In the genomic region with DNA sequence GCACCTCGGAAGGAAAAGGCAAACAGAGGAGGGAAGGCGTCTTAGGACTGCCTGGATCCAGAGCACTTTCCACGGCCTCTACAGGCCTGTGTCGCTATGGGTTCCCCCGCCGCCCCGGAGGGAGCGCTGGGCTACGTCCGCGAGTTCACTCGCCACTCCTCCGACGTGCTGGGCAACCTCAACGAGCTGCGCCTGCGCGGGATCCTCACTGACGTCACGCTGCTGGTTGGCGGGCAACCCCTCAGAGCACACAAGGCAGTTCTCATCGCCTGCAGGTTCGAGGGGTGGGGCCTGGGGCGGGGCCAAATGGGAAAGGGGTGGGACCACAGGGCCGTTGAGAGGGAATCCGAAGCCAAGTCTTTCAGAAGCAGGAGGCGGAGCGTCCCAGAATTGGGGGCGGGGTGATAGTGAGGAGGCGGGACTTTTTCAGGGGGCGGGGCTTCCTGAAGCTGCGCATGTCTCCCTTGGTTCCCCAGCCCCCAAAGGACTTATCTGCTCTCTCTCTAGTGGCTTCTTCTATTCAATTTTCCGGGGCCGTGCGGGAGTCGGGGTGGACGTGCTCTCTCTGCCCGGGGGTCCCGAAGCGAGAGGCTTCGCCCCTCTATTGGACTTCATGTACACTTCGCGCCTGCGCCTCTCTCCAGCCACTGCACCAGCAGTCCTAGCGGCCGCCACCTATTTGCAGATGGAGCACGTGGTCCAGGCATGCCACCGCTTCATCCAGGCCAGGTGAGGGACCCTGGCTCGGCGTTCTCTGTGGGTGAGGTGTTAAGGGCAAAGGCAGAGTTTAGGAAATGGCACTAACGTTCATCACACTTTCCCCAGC, we compare ENCODE assay signal across 8 cellular contexts. TPM values are rescaled to one million over a fixed set of nuclear protein-coding genes. Genes with fewer than 3 reads are reported as not detected.
A peak's percentile ranks its signal among the peaks of the same experiment; 100 is the strongest.
DNase-seq lines count a peak whose midpoint lies in the region; ATAC-seq and TF ChIP-seq lines count a peak whose summit lies in the region.

No MANE protein-coding gene starts in this region.

- peak overlapping the region; percentile 69 for H3K4me3 Mint-ChIP-seq in T-helper 1 cell treated with Interleukin-12 subunit alpha and Interleukin-12 subunit beta and Interleukin-4 antibody, amounts not matched to agents 30 μg/mL and 1 μg/mL, for 36 hours

- peak overlapping the region; percentile 35 for H3K27ac ChIP-seq in A673 (ENCODE audit: low read depth, low read length, poor library complexity, severe bottlenecking)
- H3K27ac ChIP-seq in HEK293 (ENCODE audit: extremely low read depth, low read depth, low read length) = no peak overlapping the region
- H3K27ac ChIP-seq in adipose tissue (ENCODE audit: low read depth, low read length) = peak overlapping the region; percentile 13
- peak overlapping the region in 1 of 2 donors; percentile 15 for H3K27ac ChIP-seq in thoracic aorta

- H3K4me3 ChIP-seq in A673 (ENCODE audit: low read depth, low read length, poor library complexity, severe bottlenecking) = peak overlapping the region; percentile 18
- H3K4me3 ChIP-seq in HEK293 (ENCODE audit: low read depth, low read length) = no peak overlapping the region
- H3K4me3 ChIP-seq in thoracic aorta = peak overlapping the region; percentile 48

- H3K9me3 ChIP-seq in A673 (ENCODE audit: low read depth, low read length, poor library complexity, severe bottlenecking) = no peaks in the 10 kb centered on the region
- no peaks in the 10 kb centered on the region for H3K9me3 ChIP-seq in HEK293 (ENCODE audit: control insufficient read depth, insufficient read depth, low read depth, low read length)
- no peaks in the 10 kb centered on the region for H3K9me3 ChIP-seq in thoracic aorta

- intact Hi-C loops in A673 (cut with micrococcal nuclease; ENCODE audit: unreplicated experiment) (loop anchor here (5.0 kb wide), 1 partner anchor 111 kb away; no protein-coding TSS in a partner anchor), left cardiac atrium (cut with DNase I) (no loop called here)

- ATAC-seq in left cardiac atrium = peak; percentile 62 to 73
- ATAC-seq in thoracic aorta (ENCODE audit: insufficient number of reproducible peaks, low FRiP score, low read depth) = peak; percentile 23
- no peak for ATAC-seq in HG03175 (IDR thresholded peaks at IDR 0.05; ENCODE audit: unreplicated experiment)

- CTCF ChIA-PET in A673 (lab: Charles Lee) = interaction anchor here (0.6 to 1.0 kb wide), 4 partner anchors 10 to 538 kb away, joined by 3 to 4 read pairs (median 4); no protein-coding TSS in a partner anchor
- CTCF ChIA-PET in HEK293 (lab: Yijun Ruan, JAX) = interaction anchor here (0.7 to 2.7 kb wide), 4 partner anchors 22 to 426 kb away, joined by 3 to 13 read pairs (median 6); no protein-coding TSS in a partner anchor

- no peaks in the 10 kb centered on the region for H3K36me3 Mint-ChIP-seq in T-helper 1 cell treated with Interleukin-12 subunit alpha and Interleukin-12 subunit beta and Interleukin-4 antibody, amounts not matched to agents 30 μg/mL and 1 μg/mL, for 36 hours (ENCODE audit: low read depth)

- H3K27me3 Mint-ChIP-seq in T-helper 1 cell treated with Interleukin-12 subunit alpha and Interleukin-12 subunit beta and Interleukin-4 antibody, amounts not matched to agents 30 μg/mL and 1 μg/mL, for 36 hours (ENCODE audit: low read depth) = no peaks in the 10 kb centered on the region

- peaks cover 4% of the 10 kb centered on the region for H3K4me1 ChIP-seq in A673 (ENCODE audit: insufficient read depth, low read length, poor library complexity, severe bottlenecking)
- peaks cover 3% of the 10 kb centered on the region; the same call in 1 of the 2 replicates for H3K4me1 ChIP-seq in HEK293 (ENCODE audit: control insufficient read depth, insufficient read depth, low read length)
- peaks cover 4 to 27% of the 10 kb centered on the region in 2 donors for H3K4me1 ChIP-seq in thoracic aorta (ENCODE audit: control insufficient read depth in 1 of 2, low read depth in 2 of 2)

- no peaks in the 10 kb centered on the region for H3K36me3 ChIP-seq in A673 (ENCODE audit: insufficient read depth, low read length, poor library complexity, severe bottlenecking)
- H3K36me3 ChIP-seq in HEK293 (ENCODE audit: control insufficient read depth in 2 of 2, insufficient read depth in 1 of 2, low read length in 2 of 2) = no peaks in the 10 kb centered on the region
- no peaks in the 10 kb centered on the region for H3K36me3 ChIP-seq in thoracic aorta

- H3K27ac Mint-ChIP-seq in T-helper 1 cell treated with Interleukin-12 subunit alpha and Interleukin-12 subunit beta and Interleukin-4 antibody, amounts not matched to agents 30 μg/mL and 1 μg/mL, for 36 hours = peak overlapping the region; percentile 88

- TF ChIP-seq CTCF in A673 (conservative IDR thresholded peaks at IDR 0.05; ENCODE audit: low read depth, low read length) (no peak), HEK293 (tag by site-specific recombination; IDR thresholded peaks at IDR 0.05) (no peak), thoracic aorta (IDR thresholded peaks at IDR 0.05) (no peak)

- POLR2A ChIA-PET in A673 (lab: Charles Lee; ENCODE audit: low non-redundant PET) (interaction anchor here (0.6 kb wide), 1 partner anchor 61 kb away, joined by 6 read pairs; no protein-coding TSS in a partner anchor), HEK293 (lab: Yijun Ruan, JAX) (interaction anchor here (0.7 to 1.6 kb wide), 2 partner anchors 12 to 627 kb away, joined by 3 to 5 read pairs; partner anchors contain the start of gene SLC16A13)

- no TSS peak for BruUV-seq in A673 (replicated peaks; lab: Mats Ljungman, UMichigan)

- H3K27me3 ChIP-seq in A673 (replicated peaks; ENCODE audit: insufficient read depth, low read depth, low read length, poor library complexity) (no peaks in the 10 kb centered on the region), thoracic aorta (replicated peaks; ENCODE audit: insufficient read depth) (peaks cover 12% of the 10 kb centered on the region)

- 28 to 37% (median 31%) methylated on average over 48 to 51 of the region's 51 CpGs for WGBS in adipose tissue, 3 donors

- H3K4me1 Mint-ChIP-seq in T-helper 1 cell treated with Interleukin-12 subunit alpha and Interleukin-12 subunit beta and Interleukin-4 antibody, amounts not matched to agents 30 μg/mL and 1 μg/mL, for 36 hours (ENCODE audit: low read depth) = peaks cover 46% of the 10 kb centered on the region

- H3K9me3 Mint-ChIP-seq in T-helper 1 cell treated with Interleukin-12 subunit alpha and Interleukin-12 subunit beta and Interleukin-4 antibody, amounts not matched to agents 30 μg/mL and 1 μg/mL, for 36 hours = no peaks in the 10 kb centered on the region

- DNase-seq in A673 (ENCODE audit: low spot score) (peak; percentile 97), left cardiac atrium (peak; percentile 95), pons (ENCODE audit: low spot score) (peak; percentile 59), thoracic aorta (ENCODE audit: low spot score) (no peak)

TF ChIP-seq in HEK293, 187 proteins besides CTCF, POLR2A, EP300 and RAD21:
- TF ChIP-seq SP3 (tag by site-specific recombination; IDR thresholded peaks at IDR 0.05) = peak; percentile 66
- no peak for TF ChIP-seq ZNF10 (tag by site-specific recombination; IDR thresholded peaks at IDR 0.05)
- no peak for TF ChIP-seq ZNF529 (tag by site-specific recombination; IDR thresholded peaks at IDR 0.05; ENCODE audit: insufficient replicate concordance)
- peak; percentile 63 for TF ChIP-seq SP2 (tag by site-specific recombination; IDR thresholded peaks at IDR 0.05)
- TF ChIP-seq, protein P1, sequence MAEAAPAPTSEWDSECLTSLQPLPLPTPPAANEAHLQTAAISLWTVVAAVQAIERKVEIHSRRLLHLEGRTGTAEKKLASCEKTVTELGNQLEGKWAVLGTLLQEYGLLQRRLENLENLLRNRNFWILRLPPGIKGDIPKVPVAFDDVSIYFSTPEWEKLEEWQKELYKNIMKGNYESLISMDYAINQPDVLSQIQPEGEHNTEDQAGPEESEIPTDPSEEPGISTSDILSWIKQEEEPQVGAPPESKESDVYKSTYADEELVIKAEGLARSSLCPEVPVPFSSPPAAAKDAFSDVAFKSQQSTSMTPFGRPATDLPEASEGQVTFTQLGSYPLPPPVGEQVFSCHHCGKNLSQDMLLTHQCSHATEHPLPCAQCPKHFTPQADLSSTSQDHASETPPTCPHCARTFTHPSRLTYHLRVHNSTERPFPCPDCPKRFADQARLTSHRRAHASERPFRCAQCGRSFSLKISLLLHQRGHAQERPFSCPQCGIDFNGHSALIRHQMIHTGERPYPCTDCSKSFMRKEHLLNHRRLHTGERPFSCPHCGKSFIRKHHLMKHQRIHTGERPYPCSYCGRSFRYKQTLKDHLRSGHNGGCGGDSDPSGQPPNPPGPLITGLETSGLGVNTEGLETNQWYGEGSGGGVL (tag by site-specific recombination; IDR thresholded peaks at IDR 0.05) = no peak

RNA-seq across cellular contexts. Expression of gene BCL6B, which starts 0.9 kb away (rescaled TPM):
- total RNA-seq in A673 (2021) (0.44 and 0.58 TPM in 2 replicates), left cardiac atrium (10 to 100 TPM; 14.1 to 19.8 TPM), thoracic aorta (1 to 10 TPM in 1 of 2 donors, under 1 TPM in 1; 0.95 to 5.7 TPM)
- 10 to 100 TPM in 2 of 3 donors, 1 to 10 TPM in 1; 3.1 to 23.0 (median 16.6) TPM for polyA plus RNA-seq in adipose tissue

RNA-seq across cellular contexts. Expression of gene RNASEK, which starts 11.4 kb away (rescaled TPM):
- total RNA-seq in A673 (2021) (246 and 258 TPM in 2 replicates), left cardiac atrium (100 to 1,000 TPM; 174 to 198 TPM), thoracic aorta (100 to 1,000 TPM in 1 of 2 donors, 10 to 100 TPM in 1; 99.5 to 164 TPM)
- polyA plus RNA-seq in adipose tissue = 100 to 1,000 TPM; 133 to 384 (median 349) TPM

RNA-seq across cellular contexts. Expression of gene SLC16A13, which starts 12.0 kb away (rescaled TPM):
- total RNA-seq in A673 (2021) (11.7 and 15.5 TPM in 2 replicates), left cardiac atrium (1 to 10 TPM; 1.2 to 1.8 TPM), thoracic aorta (under 1 TPM in 1 of 2 donors, not detected in 1; 0.56 TPM)
- 1 to 10 TPM in 2 of 3 donors, under 1 TPM in 1; 0.89 to 2.4 (median 1.8) TPM for polyA plus RNA-seq in adipose tissue

RNA-seq across cellular contexts. Expression of gene SLC16A11, which starts 20.1 kb away (rescaled TPM):
- total RNA-seq in A673 (2021) = 0.47 and 1.3 TPM in 2 replicates
- polyA plus RNA-seq in adipose tissue = 1 to 10 TPM; 2.2 to 9.7 (median 2.5) TPM
- 1 to 10 TPM; 2.5 to 3.5 TPM for total RNA-seq in left cardiac atrium
- total RNA-seq in thoracic aorta = under 1 TPM in 1 of 2 donors, not detected in 1; 0.27 TPM

RNA-seq across cellular contexts. Expression of gene ALOX12, which starts 27.9 kb away (rescaled TPM):
- not detected in 2 replicates for total RNA-seq in A673 (2021)
- under 1 TPM in 1 of 3 donors, not detected in 2; 0.13 TPM for polyA plus RNA-seq in adipose tissue
- under 1 TPM in 1 of 2 donors, not detected in 1; 0.21 TPM for total RNA-seq in left cardiac atrium
- total RNA-seq in thoracic aorta = not detected
